In the genomic region with DNA sequence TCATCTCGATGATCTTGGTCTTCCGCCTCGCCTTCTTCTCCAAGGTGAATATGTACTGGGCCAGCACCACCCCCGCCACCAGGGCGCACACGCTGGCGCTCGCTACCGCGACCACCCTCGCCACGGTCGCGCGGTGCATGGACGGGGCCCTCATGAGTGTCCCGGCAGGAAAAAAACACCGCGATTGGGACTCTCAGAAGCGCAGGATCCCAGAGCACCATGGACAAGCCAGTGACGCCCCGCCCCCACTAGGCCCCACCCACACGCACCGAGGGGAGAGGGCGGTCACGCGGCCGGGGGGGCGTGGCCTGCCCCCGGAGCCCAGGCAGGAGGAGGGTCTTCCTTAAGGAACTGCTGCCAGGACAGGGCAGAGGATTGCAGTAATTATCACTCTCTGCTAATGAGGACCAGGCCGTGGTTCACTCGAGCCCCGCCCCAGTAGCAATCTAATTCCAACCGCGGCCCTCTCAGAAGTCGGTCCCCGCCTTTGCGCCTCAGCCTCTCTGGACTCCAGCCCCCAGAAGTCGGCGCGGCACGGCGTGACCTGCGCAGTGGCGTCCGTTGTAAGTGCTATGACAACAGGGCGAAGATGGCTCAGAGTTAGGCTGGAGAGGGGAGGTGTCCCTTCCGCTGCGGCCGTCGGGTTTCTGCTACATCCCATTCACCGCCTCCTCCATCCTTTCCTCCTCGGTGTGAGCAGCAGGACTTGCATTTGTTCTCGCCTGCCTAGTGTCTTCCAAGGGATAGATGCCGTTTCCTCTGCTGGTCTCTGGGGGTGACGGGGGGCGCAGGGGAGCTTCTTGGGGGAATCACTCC, we compare ENCODE assay signal across 8 cellular contexts. TPM values are rescaled to one million over a fixed set of nuclear protein-coding genes. Genes with fewer than 3 reads are reported as not detected.
A peak's percentile ranks its signal among the peaks of the same experiment; 100 is the strongest.
DNase-seq lines count a peak whose midpoint lies in the region; ATAC-seq and TF ChIP-seq lines count a peak whose summit lies in the region.

A gene (plus strand): TSS at position 575 of the 816 bp plus-strand sequence. CDS start 16,689 bp downstream, outside the sequence.

- H3K9me3 ChIP-seq in CD8-positive, alpha-beta memory T cell (ENCODE audit: low read length): no peaks in the 10 kb centered on the region

- H3K9me3 Mint-ChIP-seq in CD8-positive, alpha-beta memory T cell: peaks cover 0 to 3% (median 0%) of the 10 kb centered on the region in 5 donors
- peaks cover 2% of the 10 kb centered on the region for H3K9me3 Mint-ChIP-seq in activated CD4-positive, alpha-beta memory T cell treated with anti-CD3 and anti-CD28 coated beads, Interleukin-2, amount 10 ng/mL, durations not matched to agents 7 days and 5 days

- intact Hi-C loops in lower leg skin (cut with DNase I; ENCODE audit: low total_unique reads): no loop called here

- H3K27ac ChIP-seq in CD8-positive, alpha-beta memory T cell (ENCODE audit: low read depth, low read length): peak within 1 kb of the TSS; percentile 80

- peak within 1 kb of the TSS; percentile 95 to 98 (median 97) for H3K4me3 Mint-ChIP-seq in CD8-positive, alpha-beta memory T cell
- H3K4me3 Mint-ChIP-seq in activated CD4-positive, alpha-beta memory T cell treated with anti-CD3 and anti-CD28 coated beads, Interleukin-2, amount 10 ng/mL, durations not matched to agents 7 days and 5 days: peak within 1 kb of the TSS; percentile 90

- peak within 1 kb of the TSS; percentile 86 for H3K4me3 ChIP-seq in CD8-positive, alpha-beta memory T cell (ENCODE audit: low read length)
- H3K4me3 ChIP-seq in lower leg skin (ENCODE audit: low read depth, poor library complexity, severe bottlenecking): peak within 1 kb of the TSS; percentile 85

- peak; percentile 100 for ATAC-seq in GM19455 (IDR thresholded peaks at IDR 0.05; ENCODE audit: unreplicated experiment)

- CTCF ChIA-PET in CD8-positive, alpha-beta memory T cell (lab: Charles Lee): interaction anchor here (0.6 to 2.1 kb wide), 3 partner anchors 20 to 282 kb away, joined by 3 to 8 read pairs (median 7); a partner anchor contains a TSS
- CTCF ChIA-PET in activated CD4-positive, alpha-beta memory T cell treated with anti-CD3 and anti-CD28 coated beads, Interleukin-2, amount 10 ng/mL, durations not matched to agents 7 days and 5 days (lab: Charles Lee): interaction anchor here (0.9 to 2.1 kb wide), 3 partner anchors 19 to 21 kb away, joined by 3 to 10 read pairs (median 9); a partner anchor contains a TSS

- POLR2A ChIA-PET in CD8-positive, alpha-beta memory T cell (lab: Charles Lee): interaction anchor here (1.6 to 1.7 kb wide), 2 partner anchors 20 to 238 kb away, joined by 5 to 9 read pairs; a partner anchor contains a TSS
- POLR2A ChIA-PET in activated CD4-positive, alpha-beta memory T cell treated with anti-CD3 and anti-CD28 coated beads, Interleukin-2, amount 10 ng/mL, durations not matched to agents 7 days and 5 days (lab: Charles Lee): interaction anchor here (1.1 kb wide), 1 partner anchor 89 kb away, joined by 5 read pairs; no protein-coding TSS in a partner anchor

- 0% methylated on average over 44 to 48 of the region's 57 CpGs for WGBS in lower leg skin, 2 donors

- H3K27me3 Mint-ChIP-seq in CD8-positive, alpha-beta memory T cell: peaks cover 0 to 8% of the 10 kb centered on the region in 2 donors
- H3K27me3 Mint-ChIP-seq in activated CD4-positive, alpha-beta memory T cell treated with anti-CD3 and anti-CD28 coated beads, Interleukin-2, amount 10 ng/mL, durations not matched to agents 7 days and 5 days: peaks cover 3% of the 10 kb centered on the region

- H3K27me3 ChIP-seq in CD8-positive, alpha-beta memory T cell (ENCODE audit: insufficient read depth, low read length, poor library complexity, severe bottlenecking): no peaks in the 10 kb centered on the region

- DNase-seq in CD8-positive, alpha-beta memory T cell: peak; percentile 88 to 93 (median 89)
- DNase-seq in HK-2 (ENCODE audit: unreplicated experiment) (peak; percentile 92), NCI-H82 treated with DMSO at 0.1 percent for 48 hours (lab: John Stamatoyannopoulos, UW; ENCODE audit: unreplicated experiment) (peak; percentile 87), ecto neural progenitor cell (ENCODE audit: low spot score) (peak; percentile 96), lower leg skin (ENCODE audit: low spot score in 2 of 2) (peak; percentile 91 to 98)
- DNase-seq in activated CD4-positive, alpha-beta memory T cell treated with anti-CD3 and anti-CD28 coated beads, Interleukin-2, amount 10 ng/mL, durations not matched to agents 7 days and 5 days: peak; percentile 93
- DNase-seq in stimulated activated CD4-positive, alpha-beta T cell treated with anti-CD3 and anti-CD28 coated beads, Interleukin-4, amount 100 ng/mL, for 4 hours: peak; percentile 87 to 89

- no peaks in the 10 kb centered on the region for H3K36me3 ChIP-seq in CD8-positive, alpha-beta memory T cell (ENCODE audit: insufficient read depth, low read length)

- H3K36me3 Mint-ChIP-seq in CD8-positive, alpha-beta memory T cell: peaks cover 0 to 12% (median 4%) of the 10 kb centered on the region in 3 donors
- H3K36me3 Mint-ChIP-seq in activated CD4-positive, alpha-beta memory T cell treated with anti-CD3 and anti-CD28 coated beads, Interleukin-2, amount 10 ng/mL, durations not matched to agents 7 days and 5 days (ENCODE audit: low read depth): peaks cover 5% of the 10 kb centered on the region

- peaks cover 7% of the 10 kb centered on the region for H3K4me1 ChIP-seq in CD8-positive, alpha-beta memory T cell (ENCODE audit: insufficient read depth, low read length)

- no peak for TF ChIP-seq CTCF in lower leg skin (IDR thresholded peaks at IDR 0.05)

- H3K27ac Mint-ChIP-seq in CD8-positive, alpha-beta memory T cell: peak within 1 kb of the TSS; percentile 82 to 98 (median 96)
- peak within 1 kb of the TSS; percentile 72 for H3K27ac Mint-ChIP-seq in activated CD4-positive, alpha-beta memory T cell treated with anti-CD3 and anti-CD28 coated beads, Interleukin-2, amount 10 ng/mL, durations not matched to agents 7 days and 5 days

- H3K4me1 Mint-ChIP-seq in CD8-positive, alpha-beta memory T cell: peaks cover 24 to 41% (median 30%) of the 10 kb centered on the region in 3 donors
- H3K4me1 Mint-ChIP-seq in activated CD4-positive, alpha-beta memory T cell treated with anti-CD3 and anti-CD28 coated beads, Interleukin-2, amount 10 ng/mL, durations not matched to agents 7 days and 5 days: peaks cover 21% of the 10 kb centered on the region

- no peak for TF ChIP-seq POLR2A in lower leg skin (IDR thresholded peaks at IDR 0.05)

RNA-seq across cellular contexts. Expression of the gene that starts here (rescaled TPM):
- 10 to 100 TPM; 10.0 to 11.1 TPM for total RNA-seq in CD8-positive, alpha-beta memory T cell
- 14.6 TPM for polyA plus RNA-seq in CD8-positive, alpha-beta memory T cell
- 10 to 100 TPM; 13.7 to 14.0 TPM for total RNA-seq in activated CD4-positive, alpha-beta memory T cell treated with anti-CD3 and anti-CD28 coated beads, Interleukin-2, amount 10 ng/mL, durations not matched to agents 7 days and 5 days
- 10 to 100 TPM; 10.1 to 25.1 (median 11.2) TPM for total RNA-seq in lower leg skin

Comparison
In these comparisons a context has a peak if more than half of its experiments do, and no peak if none do; other contexts are left out.
1. Peak in every context shown above with its lines: DNase-seq, ATAC-seq, H3K4me3 ChIP-seq and H3K27ac ChIP-seq.